Comparison of ENCODE assay signal across 8 cellular contexts in genomic region chr5:6712136-6712581, GRCh38. TPM values are rescaled to one million over a fixed set of nuclear protein-coding genes. Genes with fewer than 3 reads are reported as not detected.
A peak's percentile ranks its signal among the peaks of the same experiment; 100 is the strongest.
DNase-seq lines count a peak whose midpoint lies in the region; ATAC-seq and TF ChIP-seq lines count a peak whose summit lies in the region.

No MANE protein-coding gene starts in this region.

- ATAC-seq in Right ventricle myocardium inferior (peak; percentile 22), HG03342 (IDR thresholded peaks at IDR 0.05; ENCODE audit: unreplicated experiment) (peak; percentile 9)

- peak overlapping the region; percentile 95 for H3K4me2 ChIP-seq in OCI-LY7 (ENCODE audit: low read length)
- H3K4me2 ChIP-seq in fibroblast of lung (ENCODE audit: extremely low read depth, insufficient read depth, low read length), result peak overlapping the region; percentile 95

- H3K36me3 ChIP-seq in OCI-LY7 (ENCODE audit: insufficient read depth, low read length) (peaks cover 18% of the 10 kb centered on the region), fibroblast of lung (ENCODE audit: control insufficient read depth, insufficient read depth, low read length) (no peaks in the 10 kb centered on the region)

- peak overlapping the region; percentile 92 for H3K9ac ChIP-seq in fibroblast of lung (ENCODE audit: insufficient read depth, low read length)

- H2AFZ ChIP-seq in OCI-LY7 (ENCODE audit: low read length) (peak overlapping the region; percentile 56), fibroblast of lung (ENCODE audit: low read length) (peak overlapping the region; percentile 90)

- H3K4me1 ChIP-seq in OCI-LY7 (ENCODE audit: insufficient read depth, low read length, poor library complexity, severe bottlenecking), result peaks cover 49% of the 10 kb centered on the region
- peaks cover 7% of the 10 kb centered on the region for H3K4me1 ChIP-seq in fibroblast of lung (ENCODE audit: control insufficient read depth, extremely low read depth, insufficient read depth, low read length)

- TF ChIP-seq CTCF in OCI-LY7 (conservative IDR thresholded peaks at IDR 0.05; ENCODE audit: low read length), result no peak; the same call in 1 of the 2 replicates
- TF ChIP-seq CTCF in fibroblast of lung (conservative IDR thresholded peaks at IDR 0.05 in 1 of 2, IDR thresholded peaks at IDR 0.05 in 1 of 2; ENCODE audit: low read depth in 1 of 2, low read length in 2 of 2), result peak in 1 of 2 donors; percentile 11
- TF ChIP-seq CTCF in nephron (IDR thresholded peaks at IDR 0.05; ENCODE audit: unreplicated experiment in 3 of 3), result no peak

- H3K27ac ChIP-seq in OCI-LY7 (ENCODE audit: low read depth, low read length, poor library complexity, severe bottlenecking), result peak overlapping the region; percentile 70
- H3K27ac ChIP-seq in fibroblast of lung (ENCODE audit: insufficient read depth, low read length), result peak overlapping the region; percentile 95

- no peaks in the 10 kb centered on the region for H3K27me3 ChIP-seq in fibroblast of lung (ENCODE audit: control insufficient read depth, insufficient read depth, low read length)

- H3K27me3 Mint-ChIP-seq in nephron (ENCODE audit: low read depth), result peaks cover 4% of the 10 kb centered on the region

- H3K79me2 ChIP-seq in OCI-LY7 (ENCODE audit: insufficient read depth, low read depth, low read length) (peaks cover 26% of the 10 kb centered on the region), fibroblast of lung (ENCODE audit: control insufficient read depth, insufficient read depth, low read length) (peaks cover 31% of the 10 kb centered on the region)

- no peaks in the 10 kb centered on the region for H3K36me3 Mint-ChIP-seq in nephron (ENCODE audit: low read depth)

- BruUV-seq in OCI-LY7 (replicated peaks; lab: Mats Ljungman, UMichigan), result TSS peak; percentile 86

- CTCF ChIA-PET in OCI-LY7 (lab: Charles Lee; ENCODE audit: unreplicated experiment), result no interaction called here

- no peaks in the 10 kb centered on the region for H3K9me3 Mint-ChIP-seq in nephron

- peak; percentile 81 for DNase-seq in Right ventricle myocardium inferior (ENCODE audit: missing footprints)
- DNase-seq in cardiac septum (ENCODE audit: low spot score), result no peak
- DNase-seq in OCI-LY7 (ENCODE audit: low spot score), result peak; percentile 56
- peak; percentile 33 for DNase-seq in activated T-helper 1 cell treated with Interleukin-2 at 50 U/mL for 16 hours (ENCODE audit: low read depth)
- peak; percentile 51 to 87 for DNase-seq in fibroblast of lung (ENCODE audit: low read depth in 2 of 2)
- peak; percentile 59 for DNase-seq in ureter (ENCODE audit: low spot score)

- POLR2A ChIA-PET in OCI-LY7 (lab: Charles Lee), result interaction anchor here (1.0 to 2.3 kb wide), 4 partner anchors 10 to 79 kb away, joined by 6 to 9 read pairs (median 8); partner anchors contain the start of genes NSUN2 and SRD5A1

- intact Hi-C loops in Right ventricle myocardium inferior (cut with DNase I), result loop anchor here (2.0 to 10.0 kb wide), 3 partner anchors 79 to 337 kb away; partner anchors contain the start of genes MED10, NSUN2 and SRD5A1
- intact Hi-C loops in cardiac septum (cut with DNase I), result loop anchor here (1.0 to 5.0 kb wide), 2 partner anchors 80 to 255 kb away; no protein-coding TSS in a partner anchor
- intact Hi-C loops in OCI-LY7 (cut with micrococcal nuclease; ENCODE audit: unreplicated experiment), result loop anchor here (1.0 to 2.0 kb wide), 4 partner anchors 17 to 60 kb away; no protein-coding TSS in a partner anchor

- H3K9me3 ChIP-seq in OCI-LY7 (ENCODE audit: low read length) (no peaks in the 10 kb centered on the region), fibroblast of lung (ENCODE audit: control insufficient read depth, insufficient read depth, low read depth, low read length) (no peaks in the 10 kb centered on the region)

- no peaks in the 10 kb centered on the region for H3K9me2 ChIP-seq in OCI-LY7 (ENCODE audit: insufficient read depth, low read length)

- peak overlapping the region; percentile 88 to 93 (median 88) for H3K4me3 Mint-ChIP-seq in nephron

- H4K20me1 ChIP-seq in OCI-LY7 (ENCODE audit: insufficient read depth, low read length) (peaks cover 25% of the 10 kb centered on the region), fibroblast of lung (ENCODE audit: control insufficient read depth, extremely low read depth, insufficient read depth, low read length) (peaks cover 6% of the 10 kb centered on the region)

- H3K4me1 Mint-ChIP-seq in nephron, result peaks cover 31% of the 10 kb centered on the region

- peak overlapping the region; percentile 88 to 91 (median 90) for H3K27ac Mint-ChIP-seq in nephron

- H3K4me3 ChIP-seq in OCI-LY7 (ENCODE audit: low read depth, low read length, poor library complexity, severe bottlenecking) (peak overlapping the region; percentile 71), fibroblast of lung (replicated peaks in 1 of 4; ENCODE audit: control extremely low read depth in 1 of 4, insufficient read depth in 1 of 4, low read depth in 3 of 4, low read length in 4 of 4) (peak overlapping the region; percentile 65 to 91 (median 74))

RNA-seq across cellular contexts. Expression of gene TENT4A, which starts 1.1 kb away (rescaled TPM):
- total RNA-seq in Right ventricle myocardium inferior (13.0 TPM), cardiac septum (18.4 TPM), OCI-LY7 (2022) (46.1 and 53.5 TPM in 2 replicates), fibroblast of lung (9.5 and 10.4 TPM in 2 replicates), ureter (28.9 TPM)
- total RNA-seq in OCI-LY7 (2014; rRNA removed; shearing (Covaris generic)), result 39.0 and 41.1 TPM in 2 replicates
- polyA plus RNA-seq in fibroblast of lung, result 3.1 and 4.1 TPM in 2 replicates
- polyA plus RNA-seq in fibroblast of lung (2012), result 9.9 and 11.6 TPM in 2 replicates
- 7.0 and 17.2 TPM in 2 replicates for polyA minus RNA-seq in fibroblast of lung (ENCODE audit: low replicate concordance)
